2 cellular contexts compared by ENCODE assay signal in the genomic region with DNA sequence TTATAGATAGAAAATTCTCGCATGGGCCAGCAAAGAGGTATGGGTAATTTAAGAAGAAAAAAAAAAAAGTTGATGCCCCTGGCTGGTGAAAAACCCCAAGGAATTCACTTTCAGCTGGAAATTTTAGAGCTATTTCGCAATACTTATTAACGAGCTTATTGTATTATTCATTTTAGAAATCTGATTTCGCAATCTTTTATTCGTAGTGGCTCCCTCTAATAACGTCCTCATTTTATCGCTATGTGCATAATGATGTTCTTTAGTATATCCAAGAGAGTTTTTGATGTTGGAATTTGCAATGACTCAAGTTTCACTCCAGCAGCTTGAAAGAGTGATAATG.
TF ChIP-seq lines count a peak whose summit lies in the region.

No MANE protein-coding gene starts in this region.

TF ChIP-seq in IMR-90, 13 proteins besides CTCF, POLR2A, EP300 and RAD21:
- TF ChIP-seq CHD1 (IDR thresholded peaks at IDR 0.05; ENCODE audit: low read depth, low read length): no peak
- peak; percentile 94 for TF ChIP-seq CEBPB (IDR thresholded peaks at IDR 0.05; ENCODE audit: low read depth, low read length)

TF ChIP-seq in K562, 482 proteins besides CTCF, POLR2A, EP300 and RAD21:
- TF ChIP-seq TCF3 (CRISPR knock-in tag; IDR thresholded peaks at IDR 0.05): no peak
- no peak for TF ChIP-seq JUND (IDR thresholded peaks at IDR 0.05; ENCODE audit: borderline replicate concordance, low read depth, low read length)
- TF ChIP-seq JUND (tag; IDR thresholded peaks at IDR 0.05; ENCODE audit: borderline replicate concordance, low read depth, low read length): no peak
- TF ChIP-seq ZNF785 (CRISPR knock-in tag; IDR thresholded peaks at IDR 0.05): no peak
- no peak for TF ChIP-seq CEBPG (CRISPR knock-in tag; IDR thresholded peaks at IDR 0.05)
- TF ChIP-seq CEBPG (tag; conservative IDR thresholded peaks at IDR 0.05 in 1 of 2, IDR thresholded peaks at IDR 0.05 in 1 of 2): peak; percentile 84 to 99
- TF ChIP-seq, protein P1, sequence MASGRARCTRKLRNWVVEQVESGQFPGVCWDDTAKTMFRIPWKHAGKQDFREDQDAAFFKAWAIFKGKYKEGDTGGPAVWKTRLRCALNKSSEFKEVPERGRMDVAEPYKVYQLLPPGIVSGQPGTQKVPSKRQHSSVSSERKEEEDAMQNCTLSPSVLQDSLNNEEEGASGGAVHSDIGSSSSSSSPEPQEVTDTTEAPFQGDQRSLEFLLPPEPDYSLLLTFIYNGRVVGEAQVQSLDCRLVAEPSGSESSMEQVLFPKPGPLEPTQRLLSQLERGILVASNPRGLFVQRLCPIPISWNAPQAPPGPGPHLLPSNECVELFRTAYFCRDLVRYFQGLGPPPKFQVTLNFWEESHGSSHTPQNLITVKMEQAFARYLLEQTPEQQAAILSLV (tag; IDR thresholded peaks at IDR 0.05): 0 out of 2 replicates have a peak, but pooled peaks have one; percentile 62
- TF ChIP-seq CEBPB (tag; IDR thresholded peaks at IDR 0.05): peak; percentile 97
